ENCODE assay signal across 10 cellular contexts in genomic region chr13:30111810-30112209, GRCh38.
DNase-seq lines count a peak whose midpoint lies in the region; ATAC-seq, FAIRE-seq and TF ChIP-seq lines count a peak whose summit lies in the region.
"Had no signal": no experiment of that assay in that cellular context is flagged by ENCODE, and none has a peak within 500 bp of the region (broad histone marks: within the 10 kb centered on the region; RNA-seq: fewer than 3 reads in every experiment).

No MANE protein-coding gene starts in this region.

- intact Hi-C loops in HepG2 (cut with micrococcal nuclease; ENCODE audit: unreplicated experiment) = loop anchor here (5.0 kb wide), 1 partner anchor 400 kb away; no protein-coding TSS in a partner anchor
- intact Hi-C loops in right lobe of liver (cut with DNase I) = loop anchor here (10.0 kb wide), 4 partner anchors 267 to 607 kb away; no protein-coding TSS in a partner anchor
- intact Hi-C loops in upper lobe of right lung (cut with DNase I) = loop anchor here (5.0 to 10.0 kb wide), 2 partner anchors 187 to 340 kb away; no protein-coding TSS in a partner anchor

- no peaks in the 10 kb centered on the region for H3K36me3 Mint-ChIP-seq in chondrocyte (ENCODE audit: low read depth)
- H3K36me3 Mint-ChIP-seq in natural killer cell treated with Interleukin-12 subunit alpha and Interleukin-12 subunit beta and Interleukin-15 and Interleukin-18, amount 100 ng/mL, for 72 hours = no peaks in the 10 kb centered on the region
- H3K36me3 Mint-ChIP-seq in endothelial cell (ENCODE audit: low read depth, unreplicated experiment) = no peaks in the 10 kb centered on the region

- no peak overlapping the region for H2AFZ ChIP-seq in HepG2 (ENCODE audit: low read length)

- H3K4me1 ChIP-seq in HepG2 (ENCODE audit: insufficient read depth, low read length) (peaks cover 51% of the 10 kb centered on the region), right lobe of liver (peaks cover 0 to 28% (median 11%) of the 10 kb centered on the region in 4 donors), upper lobe of right lung (peaks cover 21% of the 10 kb centered on the region)

- ATAC-seq in HepG2 (peak; percentile 28), right lobe of liver (no peak), upper lobe of right lung (no peak), GM21786 (IDR thresholded peaks at IDR 0.05; ENCODE audit: unreplicated experiment) (no peak)
- ATAC-seq in natural killer cell treated with Interleukin-12 subunit alpha and Interleukin-12 subunit beta and Interleukin-15 and Interleukin-18, amount 100 ng/mL, for 72 hours = no peak

- WGBS in HepG2 (ENCODE audit: low lambda C conversion rate) = 63% methylated on average over 5 of the region's 5 CpGs
- WGBS in right lobe of liver (ENCODE audit: insufficient coverage, low coverage, low lambda C conversion rate, missing lambda C conversion rate) = 91% methylated on average over 5 of the region's 5 CpGs

- H3K4me3 ChIP-seq in HepG2 (replicated peaks in 1 of 3; ENCODE audit: insufficient read depth in 1 of 3, low read depth in 2 of 3, low read length in 3 of 3) = no peak overlapping the region
- no peak overlapping the region for H3K4me3 ChIP-seq in right lobe of liver
- H3K4me3 ChIP-seq in NB4 (ENCODE audit: low read depth, low read length) = no peak overlapping the region
- H3K4me3 ChIP-seq in upper lobe of right lung = no peak overlapping the region

- no peak for TF ChIP-seq EP300 in HepG2 (IDR thresholded peaks at IDR 0.05; ENCODE audit: low read depth in 2 of 2, low read length in 2 of 2)
- TF ChIP-seq EP300 in HepG2 (CRISPR knock-in tag; IDR thresholded peaks at IDR 0.05; ENCODE audit: borderline replicate concordance) = no peak

- CTCF ChIA-PET in HepG2 (lab: Yijun Ruan, JAX; ENCODE audit: low intra/inter-chr PET ratio, low total read pairs) = interaction anchor here (2.2 to 5.1 kb wide), 2 partner anchors 266 to 340 kb away, joined by 5 to 46 read pairs; no protein-coding TSS in a partner anchor

- H3K27ac Mint-ChIP-seq in chondrocyte (ENCODE audit: unreplicated experiment) (no peak overlapping the region), endothelial cell (ENCODE audit: unreplicated experiment) (no peak overlapping the region)
- H3K27ac Mint-ChIP-seq in natural killer cell treated with Interleukin-12 subunit alpha and Interleukin-12 subunit beta and Interleukin-15 and Interleukin-18, amount 100 ng/mL, for 72 hours = no peak overlapping the region

- H3K4me2 ChIP-seq in HepG2 (ENCODE audit: low read depth, low read length) = 0 out of 2 replicates have a peak overlapping the region, but pooled peaks have one; percentile 97

- H3K36me3 ChIP-seq in HepG2 (replicated peaks in 1 of 2; ENCODE audit: control insufficient read depth in 1 of 2, insufficient read depth in 2 of 2, low read length in 2 of 2) (no peaks in the 10 kb centered on the region), right lobe of liver (no peaks in the 10 kb centered on the region), upper lobe of right lung (no peaks in the 10 kb centered on the region)

- BruUV-seq in HepG2 (replicated peaks; lab: Mats Ljungman, UMichigan) = no TSS peak

- no peak overlapping the region for H3K27ac ChIP-seq in HepG2 (ENCODE audit: extremely low read length, insufficient read depth, low read length)
- no peak overlapping the region for H3K27ac ChIP-seq in right lobe of liver
- no peak overlapping the region for H3K27ac ChIP-seq in upper lobe of right lung
- H3K27ac ChIP-seq: epithelial cell of prostate had no signal

- H4K20me1 ChIP-seq in HepG2 (ENCODE audit: insufficient read depth, low read length) = no peaks in the 10 kb centered on the region

- DNase-seq in HepG2 (ENCODE audit: low spot score) (peak; percentile 20), right lobe of liver (no peak), NB4 (ENCODE audit: low read depth) (peak; percentile 57), chondrocyte (ENCODE audit: low spot score) (no peak), upper lobe of right lung (no peak), endothelial cell (ENCODE audit: low spot score) (no peak)
- no peak for DNase-seq in natural killer cell treated with Interleukin-12 subunit alpha and Interleukin-12 subunit beta and Interleukin-15 and Interleukin-18, amount 100 ng/mL, for 72 hours (ENCODE audit: low spot score)
- DNase-seq: DMS79 had no signal

- no peaks in the 10 kb centered on the region for H3K9me3 Mint-ChIP-seq in chondrocyte (ENCODE audit: low read depth)
- no peaks in the 10 kb centered on the region for H3K9me3 Mint-ChIP-seq in natural killer cell treated with Interleukin-12 subunit alpha and Interleukin-12 subunit beta and Interleukin-15 and Interleukin-18, amount 100 ng/mL, for 72 hours
- no peaks in the 10 kb centered on the region for H3K9me3 Mint-ChIP-seq in endothelial cell (ENCODE audit: unreplicated experiment)

- H3K4me3 Mint-ChIP-seq in chondrocyte (ENCODE audit: unreplicated experiment) (no peak overlapping the region), endothelial cell (ENCODE audit: unreplicated experiment) (no peak overlapping the region)
- H3K4me3 Mint-ChIP-seq in natural killer cell treated with Interleukin-12 subunit alpha and Interleukin-12 subunit beta and Interleukin-15 and Interleukin-18, amount 100 ng/mL, for 72 hours = no peak overlapping the region

- no peak overlapping the region for H3K9ac ChIP-seq in HepG2 (ENCODE audit: insufficient read depth, low read depth, low read length)

- in situ Hi-C loops in HepG2 (cut with HindIII; ENCODE audit: extremely low pct_ligation_motif_present, low pct_unique_long_range_greater_than_20kb) = loop anchor here (5.0 to 10.0 kb wide), 2 partner anchors 340 to 607 kb away; no protein-coding TSS in a partner anchor

- FAIRE-seq in HepG2 (lab: Jason Lieb, UNC) = no peak

- POLR2A ChIA-PET in HepG2 (lab: Yijun Ruan, JAX) = no interaction called here

- peak; percentile 22; the same call in 1 of the 2 replicates for TF ChIP-seq CTCF in HepG2 (CRISPR knock-in tag; IDR thresholded peaks at IDR 0.05)
- TF ChIP-seq CTCF in right lobe of liver (IDR thresholded peaks at IDR 0.05) = no peak
- peak; percentile 32 for TF ChIP-seq CTCF in NB4 (IDR thresholded peaks at IDR 0.05; ENCODE audit: low read depth, low read length)
- peak; percentile 46 for TF ChIP-seq CTCF in chondrocyte (IDR thresholded peaks at IDR 0.05)
- TF ChIP-seq CTCF in upper lobe of right lung (IDR thresholded peaks at IDR 0.05) = peak; percentile 7
- no peak for TF ChIP-seq CTCF in endothelial cell (IDR thresholded peaks at IDR 0.05; ENCODE audit: unreplicated experiment)

- TF ChIP-seq POLR2A in HepG2 (IDR thresholded peaks at IDR 0.05; ENCODE audit: insufficient read depth in 1 of 2, low read depth in 2 of 2, low read length in 2 of 2) (no peak), right lobe of liver (IDR thresholded peaks at IDR 0.05) (no peak), NB4 (IDR thresholded peaks at IDR 0.05; ENCODE audit: extremely low read depth, insufficient read length) (no peak)

- H3K27me3 ChIP-seq in HepG2 (ENCODE audit: control insufficient read depth in 1 of 2, insufficient read depth in 2 of 2, low read length in 2 of 2) (peaks cover 0 to 14% of the 10 kb centered on the region in 2 experiments; a peak in 2 of 5 replicates), right lobe of liver (no peaks in the 10 kb centered on the region), upper lobe of right lung (no peaks in the 10 kb centered on the region)

- H3K27me3 Mint-ChIP-seq in chondrocyte (ENCODE audit: low read depth) (no peaks in the 10 kb centered on the region), endothelial cell (ENCODE audit: unreplicated experiment) (peaks cover 5% of the 10 kb centered on the region)
- peaks cover 0 to 3% of the 10 kb centered on the region in 2 donors for H3K27me3 Mint-ChIP-seq in natural killer cell treated with Interleukin-12 subunit alpha and Interleukin-12 subunit beta and Interleukin-15 and Interleukin-18, amount 100 ng/mL, for 72 hours

- peaks cover 33% of the 10 kb centered on the region for H3K4me1 Mint-ChIP-seq in chondrocyte (ENCODE audit: low read depth)
- H3K4me1 Mint-ChIP-seq in natural killer cell treated with Interleukin-12 subunit alpha and Interleukin-12 subunit beta and Interleukin-15 and Interleukin-18, amount 100 ng/mL, for 72 hours (ENCODE audit: low read depth in 2 of 2) = peaks cover 5 to 11% of the 10 kb centered on the region in 2 donors
- H3K4me1 Mint-ChIP-seq in endothelial cell (ENCODE audit: unreplicated experiment) = peaks cover 35% of the 10 kb centered on the region

- H3K9me3 ChIP-seq in HepG2 (ENCODE audit: low read length) = no peaks in the 10 kb centered on the region
- no peaks in the 10 kb centered on the region for H3K9me3 ChIP-seq in right lobe of liver
- no peaks in the 10 kb centered on the region for H3K9me3 ChIP-seq in upper lobe of right lung

- no peaks in the 10 kb centered on the region for H3K79me2 ChIP-seq in HepG2 (ENCODE audit: insufficient read depth, low read length)

- TF ChIP-seq RAD21 in HepG2 (CRISPR knock-in tag; IDR thresholded peaks at IDR 0.05) = no peak

TF ChIP-seq in HepG2, 621 proteins besides CTCF, POLR2A, EP300 and RAD21 (continues in another document):
- TF ChIP-seq GMEB1 (CRISPR knock-in tag; IDR thresholded peaks at IDR 0.05; ENCODE audit: borderline replicate concordance) (no peak), ETS1 (CRISPR knock-in tag; IDR thresholded peaks at IDR 0.05) (no peak), ZNF367 (CRISPR knock-in tag; IDR thresholded peaks at IDR 0.05; ENCODE audit: borderline replicate concordance) (no peak)

Comparison
In these comparisons a context has a peak if more than half of its experiments do, and no peak if none do; other contexts are left out.
1. DNase-seq: peak in HepG2 (single experiment) and NB4 (single experiment); none in right lobe of liver (0 of 3), chondrocyte (single experiment), upper lobe of right lung (single experiment), natural killer cell treated with Interleukin-12 subunit alpha and Interleukin-12 subunit beta and Interleukin-15 and Interleukin-18, amount 100 ng/mL, for 72 hours (single experiment) and endothelial cell (single experiment).
2. CTCF ChIP-seq: peak in HepG2 (single experiment), NB4 (single experiment), chondrocyte (single experiment) and upper lobe of right lung (single experiment); none in right lobe of liver (0 of 4) and endothelial cell (single experiment).